In genomic region chr10:114518401-114519305, GRCh38 we compare ENCODE assay signal across 12 cellular contexts.
DNase-seq lines count a peak whose midpoint lies in the region; ATAC-seq, FAIRE-seq and TF ChIP-seq lines count a peak whose summit lies in the region.
"Had no signal": no experiment of that assay in that cellular context is flagged by ENCODE, and none has a peak within 500 bp of the region (broad histone marks: within the 10 kb centered on the region; RNA-seq: fewer than 3 reads in every experiment).

No MANE protein-coding gene starts in this region.

- peak overlapping the region; percentile 55 for H3K27ac Mint-ChIP-seq in memory B cell

- no peaks in the 10 kb centered on the region for H3K27me3 ChIP-seq in GM12878 (replicated peaks in 1 of 2; ENCODE audit: control insufficient read depth in 2 of 2, insufficient read depth in 2 of 2, low read length in 1 of 2)

- H2AFZ ChIP-seq in GM12878 (ENCODE audit: control insufficient read depth, low read depth, low read length) = no peak overlapping the region
- H2AFZ ChIP-seq: parathyroid adenoma had no signal

- H3K27ac ChIP-seq in 22Rv1 (peak overlapping the region; percentile 85), GM12878 (ENCODE audit: control insufficient read depth, insufficient read depth) (no peak overlapping the region)
- H3K27ac ChIP-seq: parathyroid adenoma had no signal

- no peaks in the 10 kb centered on the region for H3K4me1 ChIP-seq in GM12878 (ENCODE audit: control insufficient read depth, insufficient read depth, low read length)

- no peaks in the 10 kb centered on the region for H3K27me3 Mint-ChIP-seq in memory B cell

- in situ Hi-C loops in GM12878 (cut with MboI) = no loop called here

- no peak for TF ChIP-seq EP300 in GM12878 (IDR thresholded peaks at IDR 0.05; ENCODE audit: borderline replicate concordance in 1 of 2, control insufficient read depth in 1 of 2, low read depth in 2 of 2, low read length in 2 of 2)

- RAD21 ChIA-PET in GM12878 (lab: Charles Lee; ENCODE audit: unreplicated experiment) = interaction anchor here (1.0 to 1.7 kb wide), 3 partner anchors 47 to 612 kb away, joined by 3 to 6 read pairs (median 3); no protein-coding TSS in a partner anchor

- no peak overlapping the region for H3K9ac ChIP-seq in GM12878 (ENCODE audit: control insufficient read depth, insufficient read depth, low read length)
- H3K9ac ChIP-seq: parathyroid adenoma had no signal

- ATAC-seq in GM12878 = no peak
- no peak for ATAC-seq in memory B cell (ENCODE audit: low read depth)
- ATAC-seq in HG02763 (IDR thresholded peaks at IDR 0.05; ENCODE audit: unreplicated experiment) = no peak

- POLR2A ChIA-PET in GM12878 (lab: Charles Lee) = interaction anchor here (0.9 kb wide), 1 partner anchor 25 kb away, joined by 3 read pairs; no protein-coding TSS in a partner anchor

- BruUV-seq in GM12878 (replicated peaks; lab: Mats Ljungman, UMichigan) = no TSS peak

- 80% methylated on average over 4 of the region's 4 CpGs for WGBS in GM12878 (ENCODE audit: insufficient coverage, insufficient replicate concordance, low lambda C conversion rate, missing lambda C conversion rate)

- TF ChIP-seq POLR2A in GM12891 (IDR thresholded peaks at IDR 0.05; ENCODE audit: low read depth, low read length) = no peak
- no peak for TF ChIP-seq POLR2A in GM12878 (IDR thresholded peaks at IDR 0.05; ENCODE audit: low read depth, low read length)

- H3K4me3 ChIP-seq in GM12878 = no peak overlapping the region

- no peak for TF ChIP-seq RAD21 in GM12878 (IDR thresholded peaks at IDR 0.05; ENCODE audit: insufficient read depth, low read depth, low read length)

- no peak overlapping the region for H3K4me2 ChIP-seq in GM12878 (ENCODE audit: control insufficient read depth, insufficient read depth)

- no peaks in the 10 kb centered on the region for H3K9me3 Mint-ChIP-seq in memory B cell

- TF ChIP-seq CTCF in 22Rv1 (IDR thresholded peaks at IDR 0.05) (no peak), GM12878 (IDR thresholded peaks at IDR 0.05 in 2 of 3, conservative IDR thresholded peaks at IDR 0.05 in 1 of 3; ENCODE audit: control insufficient read depth in 2 of 3, extremely low read depth in 1 of 3, insufficient read depth in 1 of 3, low read depth in 3 of 3, low read length in 3 of 3) (no peak)

- no peaks in the 10 kb centered on the region for H3K36me3 ChIP-seq in GM12878 (ENCODE audit: control insufficient read depth in 2 of 2, insufficient read depth in 2 of 2, low read length in 1 of 2)

- H3K36me3 Mint-ChIP-seq in memory B cell = peaks cover 25% of the 10 kb centered on the region

- intact Hi-C loops in GM12878 (cut with micrococcal nuclease; ENCODE audit: unreplicated experiment) = no loop called here

- H3K4me3 Mint-ChIP-seq in memory B cell = no peak overlapping the region

- H4K20me1 ChIP-seq in GM12878 (ENCODE audit: control insufficient read depth, insufficient read depth) = no peaks in the 10 kb centered on the region

- DNase-seq in GM12891 (ENCODE audit: insufficient read length, low spot score) (no peak), GM12878 (ENCODE audit: low read depth, low spot score) (no peak), memory B cell (ENCODE audit: low spot score in 2 of 2) (no peak), SW 1271 (lab: John Stamatoyannopoulos, UW) (no peak), glomerular visceral epithelial cell (ENCODE audit: extremely low spot score) (no peak), COLO829 (ENCODE audit: low spot score) (no peak)
- DNase-seq: COR-L47, dermis blood vessel endothelial cell, NCI-H226 had no signal

- H3K79me2 ChIP-seq in GM12878 (ENCODE audit: control insufficient read depth, insufficient read depth, low read length) = peaks cover 1% of the 10 kb centered on the region; the same call in 1 of the 2 replicates

- FAIRE-seq in GM12891 (lab: Jason Lieb, UNC) (peak; percentile 48), GM12878 (lab: Jason Lieb, UNC) (no peak)

- peaks cover 66% of the 10 kb centered on the region for H3K4me1 Mint-ChIP-seq in memory B cell

- CTCF ChIA-PET in GM12878 (lab: Yijun Ruan, JAX) = interaction anchor here (0.6 to 2.2 kb wide), 11 partner anchors 9 to 179 kb away, joined by 3 to 10 read pairs (median 3); no protein-coding TSS in a partner anchor

- no peaks in the 10 kb centered on the region for H3K9me3 ChIP-seq in GM12878 (replicated peaks; ENCODE audit: control insufficient read depth, insufficient read depth, low read length)

- SMC1A ChIA-PET in GM12878 (lab: Charles Lee; ENCODE audit: uncharacterized antibody, unreplicated experiment) = interaction anchor here (1.2 to 3.0 kb wide), 4 partner anchors 13 to 48 kb away, joined by 3 to 11 read pairs (median 6); no protein-coding TSS in a partner anchor

TF ChIP-seq in GM12891, 5 proteins besides CTCF, POLR2A, EP300 and RAD21:
- TF ChIP-seq POLR2AphosphoS5 (IDR thresholded peaks at IDR 0.05; ENCODE audit: low read depth, low read length) = no peak
- no peak for TF ChIP-seq POU2F2 (IDR thresholded peaks at IDR 0.05; ENCODE audit: low read depth, low read length)
- no peak for TF ChIP-seq PAX5 (IDR thresholded peaks at IDR 0.05; ENCODE audit: insufficient read depth, low read length, severe bottlenecking)

TF ChIP-seq in GM12878, 131 proteins besides CTCF, POLR2A, EP300 and RAD21:
- TF ChIP-seq ZBTB40 (IDR thresholded peaks at IDR 0.05; ENCODE audit: borderline replicate concordance) (peak; percentile 76), NR2F1 (conservative IDR thresholded peaks at IDR 0.05) (no peak), CREM (IDR thresholded peaks at IDR 0.05; ENCODE audit: low read depth) (no peak), ZZZ3 (IDR thresholded peaks at IDR 0.05; ENCODE audit: control insufficient read depth, insufficient read length, low read depth) (no peak), NFIC (IDR thresholded peaks at IDR 0.05; ENCODE audit: low read depth, low read length) (no peak), EZH2 (IDR thresholded peaks at IDR 0.05; ENCODE audit: borderline replicate concordance, control insufficient read depth, low read depth, low read length) (no peak)
TF ChIP-seq in GM12878: peak in this region for 1.
